ENCODE assay signal across 8 cellular contexts in genomic region chr10:119595715-119596515, GRCh38. TPM values are rescaled to one million over a fixed set of nuclear protein-coding genes. Genes with fewer than 3 reads are reported as not detected.
DNase-seq lines count a peak whose midpoint lies in the region; ATAC-seq and TF ChIP-seq lines count a peak whose summit lies in the region.

No MANE protein-coding gene starts in this region.

- DNase-seq in RWPE2 (ENCODE audit: low spot score) (no peak), Right ventricle myocardium superior (peak; percentile 55), posterior vena cava (ENCODE audit: low spot score) (peak; percentile 89), ureter (ENCODE audit: low spot score) (peak; percentile 62)

- no peaks in the 10 kb centered on the region for H3K27me3 Mint-ChIP-seq in activated naive CD4-positive, alpha-beta T cell treated with anti-CD3 and anti-CD28 coated beads, Interleukin-2, amount 50 U/mL, for 24 hours

- intact Hi-C loops in Right ventricle myocardium superior (cut with DNase I) (loop anchor here (10.0 kb wide), 1 partner anchor 279 kb away; the partner anchor contains the start of gene MCMBP), posterior vena cava (cut with DNase I) (no loop called here)

- H3K9me3 ChIP-seq in RWPE2 (ENCODE audit: severe bottlenecking), result no peaks in the 10 kb centered on the region

- H3K4me3 ChIP-seq in GM12875 (ENCODE audit: low read depth, low read length) (peak overlapping the region; percentile 100), RWPE2 (ENCODE audit: severe bottlenecking) (peak overlapping the region; percentile 77)

- TF ChIP-seq CTCF in GM12875 (IDR thresholded peaks at IDR 0.05; ENCODE audit: borderline replicate concordance, insufficient read depth, low read depth, low read length) (no peak), RWPE2 (IDR thresholded peaks at IDR 0.05; ENCODE audit: poor library complexity, severe bottlenecking) (no peak)

- H3K4me1 ChIP-seq in RWPE2 (ENCODE audit: insufficient read depth, poor library complexity, severe bottlenecking), result peaks cover 42% of the 10 kb centered on the region

- peaks cover 16% of the 10 kb centered on the region for H3K36me3 Mint-ChIP-seq in activated naive CD4-positive, alpha-beta T cell treated with anti-CD3 and anti-CD28 coated beads, Interleukin-2, amount 50 U/mL, for 24 hours

- H3K9me3 Mint-ChIP-seq in activated naive CD4-positive, alpha-beta T cell treated with anti-CD3 and anti-CD28 coated beads, Interleukin-2, amount 50 U/mL, for 24 hours, result no peaks in the 10 kb centered on the region

- H3K27ac Mint-ChIP-seq in activated naive CD4-positive, alpha-beta T cell treated with anti-CD3 and anti-CD28 coated beads, Interleukin-2, amount 50 U/mL, for 24 hours, result peak overlapping the region; percentile 98

- H3K27me3 ChIP-seq in RWPE2 (ENCODE audit: insufficient read depth, poor library complexity, severe bottlenecking), result no peaks in the 10 kb centered on the region

- peaks cover 46% of the 10 kb centered on the region for H3K36me3 ChIP-seq in RWPE2 (ENCODE audit: low read depth)

- ATAC-seq in HG02852 (IDR thresholded peaks at IDR 0.05; ENCODE audit: unreplicated experiment) (peak; percentile 2), RWPE2 (ENCODE audit: low read depth) (peak; percentile 1), Right ventricle myocardium superior (ENCODE audit: poor library complexity) (peak; percentile 54), GM18861 (IDR thresholded peaks at IDR 0.05; ENCODE audit: unreplicated experiment) (no peak)

- H3K27ac ChIP-seq in RWPE2 (ENCODE audit: poor library complexity, severe bottlenecking), result peak overlapping the region; percentile 81

- peak overlapping the region; percentile 93 for H3K4me3 Mint-ChIP-seq in activated naive CD4-positive, alpha-beta T cell treated with anti-CD3 and anti-CD28 coated beads, Interleukin-2, amount 50 U/mL, for 24 hours

- peaks cover 50% of the 10 kb centered on the region for H3K4me1 Mint-ChIP-seq in activated naive CD4-positive, alpha-beta T cell treated with anti-CD3 and anti-CD28 coated beads, Interleukin-2, amount 50 U/mL, for 24 hours

RNA-seq across cellular contexts. Expression of gene TIAL1, which starts 0.8 kb away (rescaled TPM):
- total RNA-seq in Right ventricle myocardium superior (75.1 TPM), posterior vena cava (10 to 100 TPM; 78.8 to 90.7 TPM), ureter (116 TPM)

RNA-seq across cellular contexts. Expression of gene RGS10, which starts 53.4 kb away (rescaled TPM):
- 4.8 TPM for total RNA-seq in Right ventricle myocardium superior
- total RNA-seq in posterior vena cava, result 10 to 100 TPM; 13.5 to 21.0 TPM
- total RNA-seq in ureter, result 24.1 TPM

RNA-seq across cellular contexts. Expression of gene BAG3, which starts 55.3 kb away (rescaled TPM):
- total RNA-seq in Right ventricle myocardium superior (153 TPM), posterior vena cava (10 to 100 TPM; 52.6 to 65.2 TPM), ureter (46.4 TPM)
